ENCODE assay signal across 15 cellular contexts in genomic region chr19:39563408-39563807, GRCh38. TPM values are rescaled to one million over a fixed set of nuclear protein-coding genes. Genes with fewer than 3 reads are reported as not detected.
A peak's percentile ranks its signal among the peaks of the same experiment; 100 is the strongest.
DNase-seq lines count a peak whose midpoint lies in the region; ATAC-seq and TF ChIP-seq lines count a peak whose summit lies in the region.
"Had no signal": no experiment of that assay in that cellular context is flagged by ENCODE, and none has a peak within 500 bp of the region (broad histone marks: within the 10 kb centered on the region; RNA-seq: fewer than 3 reads in every experiment).

No MANE protein-coding gene starts in this region.

- no peak overlapping the region for H3K4me3 ChIP-seq in CD8-positive, alpha-beta T cell (ENCODE audit: low read depth, low read length)
- H3K4me3 ChIP-seq in foreskin fibroblast (ENCODE audit: low read depth in 1 of 2, low read length in 2 of 2) = no peak overlapping the region
- H3K4me3 ChIP-seq: skin epidermis had no signal

- CTCF ChIA-PET in CD8-positive, alpha-beta T cell (lab: Charles Lee) = interaction anchor here (3.7 kb wide), 1 partner anchor 12 kb away, joined by 29 read pairs; no protein-coding TSS in a partner anchor

- POLR2A ChIA-PET in CD8-positive, alpha-beta T cell (lab: Charles Lee) = no interaction called here

- peaks cover 9% of the 10 kb centered on the region for H3K4me1 Mint-ChIP-seq in CD8-positive, alpha-beta T cell (ENCODE audit: low read depth)

- H3K4me3 Mint-ChIP-seq in CD8-positive, alpha-beta T cell = no peak overlapping the region
- H3K4me3 Mint-ChIP-seq: dendritic cell treated with granulocyte-macrophage colony-stimulating factor and Interleukin-4, amounts not matched to agents 40 ng/mL and 50 ng/mL, for 4 days had no signal

- DNase-seq in CD8-positive, alpha-beta T cell = no peak
- DNase-seq in HK-2 (ENCODE audit: unreplicated experiment) = peak; percentile 67
- peak; percentile 61 for DNase-seq in SW480 (ENCODE audit: low spot score)
- DNase-seq in foreskin fibroblast = peak; percentile 6 to 16
- no peak for DNase-seq in occipital lobe (lab: John Stamatoyannopoulos, UW)
- DNase-seq in activated gamma-delta T cell treated with Interleukin-2 at 50 U/mL for 16 hours = no peak
- no peak for DNase-seq in NCI-H2081 treated with DMSO at 0.1 percent for 48 hours (lab: John Stamatoyannopoulos, UW)
- DNase-seq in SKM-1 (lab: John Stamatoyannopoulos, UW; ENCODE audit: unreplicated experiment) = no peak
- DNase-seq: activated CD8-positive, alpha-beta memory T cell treated with anti-CD3 and anti-CD28 coated beads for 24 hours; aorta; midbrain; MV-4-11; stimulated activated naive CD4-positive, alpha-beta T cell treated with Interleukin-2 at 50 U/mL for 16 hours had no signal

- no peaks in the 10 kb centered on the region for H3K36me3 ChIP-seq in CD8-positive, alpha-beta T cell (ENCODE audit: insufficient read depth, low read length)

- TF ChIP-seq CTCF in CD8-positive, alpha-beta T cell (IDR thresholded peaks at IDR 0.05) = no peak
- no peak for TF ChIP-seq CTCF in foreskin fibroblast (IDR thresholded peaks at IDR 0.05; ENCODE audit: low read depth, low read length)

- peaks cover 5% of the 10 kb centered on the region for H3K27me3 Mint-ChIP-seq in CD8-positive, alpha-beta T cell (ENCODE audit: low read depth)

- no peak overlapping the region for H3K27ac ChIP-seq in CD8-positive, alpha-beta T cell (ENCODE audit: low read depth, low read length)
- H3K27ac ChIP-seq: skin epidermis had no signal

- intact Hi-C loops in CD8-positive, alpha-beta T cell (cut with DNase I, micrococcal nuclease) = no loop called here

- peaks cover 6% of the 10 kb centered on the region for H3K4me1 ChIP-seq in CD8-positive, alpha-beta T cell (ENCODE audit: insufficient read depth, low read length)

- ATAC-seq in CD8-positive, alpha-beta T cell = no peak

- H3K27me3 ChIP-seq in CD8-positive, alpha-beta T cell (ENCODE audit: insufficient read depth, low read length) = no peaks in the 10 kb centered on the region

- peak overlapping the region; percentile 20 for H3K27ac Mint-ChIP-seq in CD8-positive, alpha-beta T cell
- H3K27ac Mint-ChIP-seq: dendritic cell treated with granulocyte-macrophage colony-stimulating factor and Interleukin-4, amounts not matched to agents 40 ng/mL and 50 ng/mL, for 4 days had no signal

- H3K9me3 ChIP-seq in CD8-positive, alpha-beta T cell (ENCODE audit: low read length) = no peaks in the 10 kb centered on the region

- no peaks in the 10 kb centered on the region for H3K9me3 Mint-ChIP-seq in CD8-positive, alpha-beta T cell
- H3K9me3 Mint-ChIP-seq: dendritic cell treated with granulocyte-macrophage colony-stimulating factor and Interleukin-4, amounts not matched to agents 40 ng/mL and 50 ng/mL, for 4 days had no signal

- H3K36me3 Mint-ChIP-seq in CD8-positive, alpha-beta T cell = no peaks in the 10 kb centered on the region

RNA-seq across cellular contexts. Expression of gene EID2, which starts 23.4 kb away (rescaled TPM):
- total RNA-seq in CD8-positive, alpha-beta T cell = 10 to 100 TPM; 16.3 to 17.7 TPM
- total RNA-seq in occipital lobe = 26.4 TPM

RNA-seq across cellular contexts. Expression of gene EID2B, which starts 30.8 kb away (rescaled TPM):
- total RNA-seq in CD8-positive, alpha-beta T cell = 1 to 10 TPM; 3.5 to 3.7 TPM
- total RNA-seq in occipital lobe = 18.9 TPM

RNA-seq across cellular contexts. Expression of gene LGALS13, which starts 38.9 kb away (rescaled TPM):
- total RNA-seq in CD8-positive, alpha-beta T cell = not detected
- not detected for total RNA-seq in occipital lobe
- total RNA-seq: aorta had no signal

RNA-seq across cellular contexts. Expression of gene SELENOV, which starts 48.5 kb away (rescaled TPM):
- not detected for total RNA-seq in CD8-positive, alpha-beta T cell
- not detected for total RNA-seq in occipital lobe
- total RNA-seq: aorta had no signal

Comparison
In these comparisons a context has a peak if more than half of its experiments do, and no peak if none do; other contexts are left out.
1. DNase-seq: peak in HK-2 (single experiment), SW480 (single experiment) and foreskin fibroblast (2 of 2); none in CD8-positive, alpha-beta T cell (0 of 7), occipital lobe (single experiment), activated gamma-delta T cell treated with Interleukin-2 at 50 U/mL for 16 hours (single experiment), NCI-H2081 treated with DMSO at 0.1 percent for 48 hours (single experiment) and SKM-1 (single experiment).